Comparison of ENCODE assay signal across 33 cellular contexts in genomic region chr2:128737546-128737826, GRCh38.
"Had no signal": no experiment of that assay in that cellular context is flagged by ENCODE, and none has a peak within 500 bp of the region (broad histone marks: within the 10 kb centered on the region; RNA-seq: fewer than 3 reads in every experiment).

No MANE protein-coding gene starts in this region.

- H3K27me3 ChIP-seq: adrenal gland, cardiac muscle cell, colonic mucosa, pancreas, uterus had no signal

- H3K4me1 ChIP-seq: colonic mucosa, uterus had no signal

- H3K36me3 ChIP-seq: adrenal gland, cardiac muscle cell, colonic mucosa, pancreas, spleen, thoracic aorta, uterus had no signal

- DNase-seq: activated CD4-positive, alpha-beta T cell treated with anti-CD3 and anti-CD28 coated beads for 48 hours; activated CD4-positive, alpha-beta T cell treated with anti-CD3 and anti-CD28 coated beads, Interleukin-2, amount 50 U/mL, for 48 hours; activated CD8-positive, alpha-beta memory T cell treated with anti-CD3 and anti-CD28 coated beads, Interleukin-2, amount 50 U/mL, for 4 hours; activated effector memory CD4-positive, alpha-beta T cell treated with anti-CD3 and anti-CD28 coated beads, Interleukin-2, amount 50 U/mL, for 16 hours; activated naive CD4-positive, alpha-beta T cell treated with anti-CD3 and anti-CD28 coated beads for 36 hours; activated naive CD8-positive, alpha-beta T cell treated with anti-CD3 and anti-CD28 coated beads for 36 hours; activated T-cell treated with anti-CD3 and anti-CD28 coated beads, Interleukin-2, amount 50 U/mL, for 1 hour; aorta; cerebellar nuclear complex; colonic mucosa; effector memory CD8-positive, alpha-beta T cell; foreskin fibroblast; hippocampal formation; left cardiac atrium; stimulated activated CD4-positive, alpha-beta T cell treated with anti-CD3 and anti-CD28 coated beads, Interleukin-2, amount 100 ng/mL, for 48 hours; stimulated activated naive CD4-positive, alpha-beta T cell treated with Interleukin-2 at 50 U/mL for 16 hours; SW 1271; T-helper 9 cell; uterus had no signal

- H3K27ac Mint-ChIP-seq: activated naive CD4-positive, alpha-beta T cell treated with anti-CD3 and anti-CD28 coated beads for 36 hours; activated naive CD8-positive, alpha-beta T cell treated with anti-CD3 and anti-CD28 coated beads for 36 hours; activated T-helper 1 cell treated with anti-CD3 and anti-CD28 coated beads, Interleukin-12 subunit alpha, Interleukin-12 subunit beta, Interleukin-2, Interleukin-4 antibody, amounts not matched to agents 30 ng/mL and 10 ng/mL and 1 ng/mL, durations not matched to agents 14 hours and 24 hours and 36 hours; effector memory CD8-positive, alpha-beta T cell; T-helper 1 cell treated with Interleukin-12 subunit alpha and Interleukin-12 subunit beta and Interleukin-4 antibody, amounts not matched to agents 30 μg/mL and 1 μg/mL, for 36 hours had no signal

- FAIRE-seq: endothelial cell of umbilical vein, keratinocyte, pancreas, TTC549 had no signal

- H3K27ac ChIP-seq: adrenal gland, cardiac muscle cell, colonic mucosa, pancreas, psoas muscle, thoracic aorta, uterus, VCaP had no signal

- H3K9me3 Mint-ChIP-seq: activated naive CD4-positive, alpha-beta T cell treated with anti-CD3 and anti-CD28 coated beads for 36 hours; activated naive CD8-positive, alpha-beta T cell treated with anti-CD3 and anti-CD28 coated beads for 36 hours; activated T-helper 1 cell treated with anti-CD3 and anti-CD28 coated beads, Interleukin-12 subunit alpha, Interleukin-12 subunit beta, Interleukin-2, Interleukin-4 antibody, amounts not matched to agents 30 ng/mL and 10 ng/mL and 1 ng/mL, durations not matched to agents 14 hours and 24 hours and 36 hours; effector memory CD8-positive, alpha-beta T cell; T-helper 1 cell treated with Interleukin-12 subunit alpha and Interleukin-12 subunit beta and Interleukin-4 antibody, amounts not matched to agents 30 μg/mL and 1 μg/mL, for 36 hours had no signal

- H3K4me3 ChIP-seq: cardiac muscle cell had no signal

- H3K4me3 Mint-ChIP-seq: activated naive CD4-positive, alpha-beta T cell treated with anti-CD3 and anti-CD28 coated beads for 36 hours; activated naive CD8-positive, alpha-beta T cell treated with anti-CD3 and anti-CD28 coated beads for 36 hours; activated T-helper 1 cell treated with anti-CD3 and anti-CD28 coated beads, Interleukin-12 subunit alpha, Interleukin-12 subunit beta, Interleukin-2, Interleukin-4 antibody, amounts not matched to agents 30 ng/mL and 10 ng/mL and 1 ng/mL, durations not matched to agents 14 hours and 24 hours and 36 hours; brain; effector memory CD8-positive, alpha-beta T cell; nephron; T-helper 1 cell treated with Interleukin-12 subunit alpha and Interleukin-12 subunit beta and Interleukin-4 antibody, amounts not matched to agents 30 μg/mL and 1 μg/mL, for 36 hours had no signal

- H3K36me3 Mint-ChIP-seq: activated naive CD8-positive, alpha-beta T cell treated with anti-CD3 and anti-CD28 coated beads for 36 hours; brain had no signal

- H3K9me3 ChIP-seq: adrenal gland, colonic mucosa, pancreas, psoas muscle, spleen, thoracic aorta, uterus had no signal
